ENCODE assay signal across 1 cellular context in the genomic region with DNA sequence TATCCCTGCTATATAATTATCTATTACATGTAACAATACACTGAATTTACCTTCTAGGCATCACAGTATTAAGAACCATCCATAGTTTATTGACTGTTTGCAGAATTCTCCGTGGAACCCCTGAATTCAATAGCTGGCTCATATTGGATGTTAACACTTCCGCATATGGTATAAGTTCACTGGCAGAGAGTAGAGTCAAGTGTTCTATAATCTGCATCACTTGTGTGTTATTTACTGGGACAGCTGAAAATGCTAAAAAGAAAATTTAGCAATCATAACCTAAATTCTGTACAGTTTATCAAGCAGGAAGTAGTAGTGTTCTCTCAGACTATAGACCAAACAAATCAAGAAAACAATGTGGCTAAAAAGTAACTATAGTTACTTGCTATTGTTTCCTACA.
A peak's percentile ranks its signal among the peaks of the same experiment; 100 is the strongest.
TF ChIP-seq lines count a peak whose summit lies in the region.

No MANE protein-coding gene starts in this region.

TF ChIP-seq in K562, 482 proteins besides CTCF, POLR2A, EP300 and RAD21 (continued from another document):
- TF ChIP-seq, protein P1, sequence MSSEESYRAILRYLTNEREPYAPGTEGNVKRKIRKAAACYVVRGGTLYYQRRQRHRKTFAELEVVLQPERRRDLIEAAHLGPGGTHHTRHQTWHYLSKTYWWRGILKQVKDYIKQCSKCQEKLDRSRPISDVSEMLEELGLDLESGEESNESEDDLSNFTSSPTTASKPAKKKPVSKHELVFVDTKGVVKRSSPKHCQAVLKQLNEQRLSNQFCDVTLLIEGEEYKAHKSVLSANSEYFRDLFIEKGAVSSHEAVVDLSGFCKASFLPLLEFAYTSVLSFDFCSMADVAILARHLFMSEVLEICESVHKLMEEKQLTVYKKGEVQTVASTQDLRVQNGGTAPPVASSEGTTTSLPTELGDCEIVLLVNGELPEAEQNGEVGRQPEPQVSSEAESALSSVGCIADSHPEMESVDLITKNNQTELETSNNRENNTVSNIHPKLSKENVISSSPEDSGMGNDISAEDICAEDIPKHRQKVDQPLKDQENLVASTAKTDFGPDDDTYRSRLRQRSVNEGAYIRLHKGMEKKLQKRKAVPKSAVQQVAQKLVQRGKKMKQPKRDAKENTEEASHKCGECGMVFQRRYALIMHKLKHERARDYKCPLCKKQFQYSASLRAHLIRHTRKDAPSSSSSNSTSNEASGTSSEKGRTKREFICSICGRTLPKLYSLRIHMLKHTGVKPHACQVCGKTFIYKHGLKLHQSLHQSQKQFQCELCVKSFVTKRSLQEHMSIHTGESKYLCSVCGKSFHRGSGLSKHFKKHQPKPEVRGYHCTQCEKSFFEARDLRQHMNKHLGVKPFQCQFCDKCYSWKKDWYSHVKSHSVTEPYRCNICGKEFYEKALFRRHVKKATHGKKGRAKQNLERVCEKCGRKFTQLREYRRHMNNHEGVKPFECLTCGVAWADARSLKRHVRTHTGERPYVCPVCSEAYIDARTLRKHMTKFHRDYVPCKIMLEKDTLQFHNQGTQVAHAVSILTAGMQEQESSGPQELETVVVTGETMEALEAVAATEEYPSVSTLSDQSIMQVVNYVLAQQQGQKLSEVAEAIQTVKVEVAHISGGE (CRISPR knock-in tag; IDR thresholded peaks at IDR 0.05), result peak in 1 of 3 experiments; percentile 73; a peak in 1 of 6 replicates
- TF ChIP-seq ZNF174 (CRISPR knock-in tag; IDR thresholded peaks at IDR 0.05), result no peak
- TF ChIP-seq EWSR1 (IDR thresholded peaks at IDR 0.05; ENCODE audit: borderline replicate concordance, low read depth, partially characterized antibody), result peak; percentile 87
